Comparison of ENCODE assay signal across 1 cellular context in genomic region chr10:1151071-1152033, GRCh38.
TF ChIP-seq lines count a peak whose summit lies in the region.

No MANE protein-coding gene starts in this region.

TF ChIP-seq in HepG2, 621 proteins besides CTCF, POLR2A, EP300 and RAD21 (continued from another document):
- TF ChIP-seq, protein P1, sequence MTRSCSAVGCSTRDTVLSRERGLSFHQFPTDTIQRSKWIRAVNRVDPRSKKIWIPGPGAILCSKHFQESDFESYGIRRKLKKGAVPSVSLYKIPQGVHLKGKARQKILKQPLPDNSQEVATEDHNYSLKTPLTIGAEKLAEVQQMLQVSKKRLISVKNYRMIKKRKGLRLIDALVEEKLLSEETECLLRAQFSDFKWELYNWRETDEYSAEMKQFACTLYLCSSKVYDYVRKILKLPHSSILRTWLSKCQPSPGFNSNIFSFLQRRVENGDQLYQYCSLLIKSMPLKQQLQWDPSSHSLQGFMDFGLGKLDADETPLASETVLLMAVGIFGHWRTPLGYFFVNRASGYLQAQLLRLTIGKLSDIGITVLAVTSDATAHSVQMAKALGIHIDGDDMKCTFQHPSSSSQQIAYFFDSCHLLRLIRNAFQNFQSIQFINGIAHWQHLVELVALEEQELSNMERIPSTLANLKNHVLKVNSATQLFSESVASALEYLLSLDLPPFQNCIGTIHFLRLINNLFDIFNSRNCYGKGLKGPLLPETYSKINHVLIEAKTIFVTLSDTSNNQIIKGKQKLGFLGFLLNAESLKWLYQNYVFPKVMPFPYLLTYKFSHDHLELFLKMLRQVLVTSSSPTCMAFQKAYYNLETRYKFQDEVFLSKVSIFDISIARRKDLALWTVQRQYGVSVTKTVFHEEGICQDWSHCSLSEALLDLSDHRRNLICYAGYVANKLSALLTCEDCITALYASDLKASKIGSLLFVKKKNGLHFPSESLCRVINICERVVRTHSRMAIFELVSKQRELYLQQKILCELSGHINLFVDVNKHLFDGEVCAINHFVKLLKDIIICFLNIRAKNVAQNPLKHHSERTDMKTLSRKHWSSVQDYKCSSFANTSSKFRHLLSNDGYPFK (CRISPR knock-in tag; IDR thresholded peaks at IDR 0.05; ENCODE audit: borderline replicate concordance): no peak
- TF ChIP-seq ZIK1 (CRISPR knock-in tag; IDR thresholded peaks at IDR 0.05; ENCODE audit: borderline replicate concordance, low read depth) (no peak), CBX5 (CRISPR knock-in tag; IDR thresholded peaks at IDR 0.05; ENCODE audit: borderline replicate concordance) (no peak)
